ENCODE assay signal across 23 cellular contexts in genomic region chr2:118470297-118470696, GRCh38.
DNase-seq lines count a peak whose midpoint lies in the region; ATAC-seq, FAIRE-seq and TF ChIP-seq lines count a peak whose summit lies in the region.
"Had no signal": no experiment of that assay in that cellular context is flagged by ENCODE, and none has a peak within 500 bp of the region (broad histone marks: within the 10 kb centered on the region; RNA-seq: fewer than 3 reads in every experiment).

No MANE protein-coding gene starts in this region.

- intact Hi-C loops in MCF 10A (cut with micrococcal nuclease) = no loop called here
- intact Hi-C loops in breast epithelium (cut with DNase I; ENCODE audit: low total_unique reads) = no loop called here
- intact Hi-C loops in left colon (cut with DNase I, micrococcal nuclease) = no loop called here

- no peak for TF ChIP-seq CTCF in MCF 10A (IDR thresholded peaks at IDR 0.05; ENCODE audit: unreplicated experiment)
- no peak for TF ChIP-seq CTCF in breast epithelium (IDR thresholded peaks at IDR 0.05)
- no peak for TF ChIP-seq CTCF in epithelial cell of esophagus (IDR thresholded peaks at IDR 0.05; ENCODE audit: insufficient read depth, low read depth, low read length, missing control alignments)
- TF ChIP-seq CTCF in keratinocyte (optimal IDR thresholded peaks at IDR 0.05 in 1 of 3, IDR thresholded peaks at IDR 0.05 in 1 of 3, conservative IDR thresholded peaks at IDR 0.05 in 1 of 3; ENCODE audit: extremely low read depth in 1 of 3, insufficient read depth in 2 of 3, low read length in 3 of 3) = no peak

- H3K9me3 Mint-ChIP-seq in MCF 10A (ENCODE audit: unreplicated experiment) = no peaks in the 10 kb centered on the region
- H3K9me3 Mint-ChIP-seq: CD4-positive, CD25-positive, alpha-beta regulatory T cell; CD8-positive, alpha-beta T cell had no signal

- DNase-seq in MCF 10A (ENCODE audit: unreplicated experiment) (peak; percentile 2), breast epithelium (ENCODE audit: low spot score in 2 of 2) (no peak), epithelial cell of esophagus (ENCODE audit: low read depth) (peak; percentile 18), keratinocyte (ENCODE audit: low read depth, low spot score) (no peak), left colon (no peak), iPS-NIHi7 (ENCODE audit: extremely low spot score) (no peak)
- DNase-seq: Caco-2; CD4-positive, CD25-positive, alpha-beta regulatory T cell; CD8-positive, alpha-beta T cell; DMS153; DND-41; GM23248; H7 had no signal

- no peaks in the 10 kb centered on the region for H3K4me1 Mint-ChIP-seq in MCF 10A (ENCODE audit: insufficient read depth, unreplicated experiment)
- H3K4me1 Mint-ChIP-seq: B cell; CD4-positive, CD25-positive, alpha-beta regulatory T cell had no signal

- H3K4me2 ChIP-seq in keratinocyte (ENCODE audit: control insufficient read depth, extremely low read depth, insufficient read depth, low read depth, low read length) = peak overlapping the region; percentile 35
- H3K4me2 ChIP-seq: BLaER1 had no signal

- H3K36me3 ChIP-seq in breast epithelium (no peaks in the 10 kb centered on the region), keratinocyte (ENCODE audit: control insufficient read depth in 2 of 2, extremely low read depth in 1 of 2, insufficient read depth in 2 of 2, low read length in 2 of 2) (no peaks in the 10 kb centered on the region)
- H3K36me3 ChIP-seq: BLaER1 had no signal

- H3K27me3 Mint-ChIP-seq in MCF 10A (ENCODE audit: insufficient read depth, unreplicated experiment) = no peaks in the 10 kb centered on the region

- CTCF ChIA-PET in MCF 10A (lab: Yijun Ruan, JAX) = no interaction called here

- H3K4me3 ChIP-seq in breast epithelium (no peak overlapping the region), epithelial cell of esophagus (ENCODE audit: low read length) (no peak overlapping the region), keratinocyte (ENCODE audit: control insufficient read depth in 2 of 3, extremely low read depth in 1 of 3, insufficient read depth in 2 of 3, low read depth in 1 of 3, low read length in 3 of 3) (no peak overlapping the region)
- H3K4me3 ChIP-seq: BLaER1, GM23248 had no signal

- no peak for FAIRE-seq in keratinocyte (lab: Jason Lieb, UNC)
- FAIRE-seq: A204.1, G401.6, GM12892, GM19239, H1 had no signal

- no peaks in the 10 kb centered on the region for H3K9me3 ChIP-seq in breast epithelium
- no peaks in the 10 kb centered on the region for H3K9me3 ChIP-seq in keratinocyte (ENCODE audit: control insufficient read depth, low read depth, low read length)
- H3K9me3 ChIP-seq: BLaER1, Caco-2 had no signal

- H3K27ac Mint-ChIP-seq in MCF 10A (ENCODE audit: low read depth, unreplicated experiment) = no peak overlapping the region
- H3K27ac Mint-ChIP-seq: B cell; CD4-positive, CD25-positive, alpha-beta regulatory T cell; CD8-positive, alpha-beta T cell had no signal

- H3K4me3 Mint-ChIP-seq in MCF 10A (ENCODE audit: unreplicated experiment) = no peak overlapping the region
- H3K4me3 Mint-ChIP-seq: B cell; CD4-positive, CD25-positive, alpha-beta regulatory T cell; CD8-positive, alpha-beta T cell had no signal

- POLR2A ChIA-PET in MCF 10A (lab: Yijun Ruan, JAX) = no interaction called here

- BruUV-seq in MCF 10A (replicated peaks; lab: Mats Ljungman, UMichigan) = no TSS peak

- no peaks in the 10 kb centered on the region for H4K20me1 ChIP-seq in keratinocyte (ENCODE audit: control insufficient read depth, extremely low read depth, insufficient read depth, low read length)
- H4K20me1 ChIP-seq: BLaER1 had no signal

- H3K4me1 ChIP-seq in breast epithelium = no peaks in the 10 kb centered on the region
- peaks cover 5% of the 10 kb centered on the region for H3K4me1 ChIP-seq in keratinocyte (ENCODE audit: control insufficient read depth, extremely low read depth, insufficient read depth, low read length)
- H3K4me1 ChIP-seq: BLaER1, Caco-2 had no signal

- no peak for TF ChIP-seq POLR2A in breast epithelium (IDR thresholded peaks at IDR 0.05)

- no peaks in the 10 kb centered on the region for H3K36me3 Mint-ChIP-seq in MCF 10A (ENCODE audit: insufficient read depth, unreplicated experiment)
- H3K36me3 Mint-ChIP-seq: CD4-positive, CD25-positive, alpha-beta regulatory T cell; CD8-positive, alpha-beta T cell had no signal

- no peak for ATAC-seq in left colon
- ATAC-seq: CD8-positive, alpha-beta T cell; HCT116 had no signal

- no peak overlapping the region for H3K9ac ChIP-seq in keratinocyte (ENCODE audit: control insufficient read depth, extremely low read depth, insufficient read depth, low read length)
- H3K9ac ChIP-seq: BLaER1, GM23248 had no signal

- H3K27ac ChIP-seq in breast epithelium (no peak overlapping the region), keratinocyte (ENCODE audit: control insufficient read depth, insufficient read depth, low read length) (no peak overlapping the region)
- H3K27ac ChIP-seq: 22Rv1, BLaER1, C4-2B, GM23248 had no signal

- dilution Hi-C loops in keratinocyte (cut with MboI; ENCODE audit: extremely low pct_ligation_motif_present, low sequenced_read_pairs) = no loop called here

- H2AFZ ChIP-seq in keratinocyte (ENCODE audit: control insufficient read depth, low read length) = no peak overlapping the region
- H2AFZ ChIP-seq: GM23248 had no signal

- peaks cover 0 to 24% of the 10 kb centered on the region in 2 donors for H3K27me3 ChIP-seq in breast epithelium
- H3K27me3 ChIP-seq in keratinocyte (ENCODE audit: control insufficient read depth, extremely low read depth, insufficient read depth, low read length) = no peaks in the 10 kb centered on the region
- H3K27me3 ChIP-seq: BLaER1 had no signal

- H3K9me1 ChIP-seq in keratinocyte (ENCODE audit: control insufficient read depth, extremely low read depth, insufficient read depth, low read length) = no peaks in the 10 kb centered on the region

- no peaks in the 10 kb centered on the region for H3K79me2 ChIP-seq in keratinocyte (ENCODE audit: control insufficient read depth, insufficient read depth, low read length)

Comparison
In these comparisons a context has a peak if more than half of its experiments do, and no peak if none do; other contexts are left out.
1. DNase-seq: peak in MCF 10A (single experiment) and epithelial cell of esophagus (single experiment); none in breast epithelium (0 of 2), keratinocyte (single experiment), left colon (0 of 2) and iPS-NIHi7 (single experiment).